1 cellular context compared by ENCODE assay signal in the genomic region with DNA sequence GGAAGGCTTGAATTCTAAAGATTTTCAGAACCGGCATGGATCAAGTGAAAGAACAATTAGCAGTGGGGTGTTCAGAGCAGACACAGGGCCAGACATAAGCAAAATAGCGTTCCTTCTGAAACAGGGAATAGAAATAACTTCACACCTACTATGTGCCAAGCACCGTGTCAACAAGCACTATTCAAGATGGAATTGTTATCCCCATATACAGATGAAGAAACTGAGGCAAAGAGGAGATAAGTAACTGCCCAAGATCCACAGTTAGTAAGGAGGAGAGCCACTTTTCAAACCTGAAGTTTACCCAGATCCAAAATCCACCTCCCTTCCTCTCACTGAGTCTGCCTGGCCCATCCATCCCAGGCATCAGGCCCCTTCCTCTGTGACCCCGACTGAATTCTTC.
TF ChIP-seq lines count a peak whose summit lies in the region.

No MANE protein-coding gene starts in this region.

TF ChIP-seq in IMR-90, 13 proteins besides CTCF, POLR2A, EP300 and RAD21:
- TF ChIP-seq ELK1 (IDR thresholded peaks at IDR 0.05; ENCODE audit: borderline replicate concordance, low read depth, low read length): no peak
- TF ChIP-seq MAFK (IDR thresholded peaks at IDR 0.05; ENCODE audit: low read depth, low read length): no peak
- no peak for TF ChIP-seq FOS (IDR thresholded peaks at IDR 0.05; ENCODE audit: low read depth, low read length)
